In genomic region chr9:132006657-132007370, GRCh38 we compare ENCODE assay signal across 10 cellular contexts.
DNase-seq lines count a peak whose midpoint lies in the region; ATAC-seq, FAIRE-seq and TF ChIP-seq lines count a peak whose summit lies in the region.
"Had no signal": no experiment of that assay in that cellular context is flagged by ENCODE, and none has a peak within 500 bp of the region (broad histone marks: within the 10 kb centered on the region; RNA-seq: fewer than 3 reads in every experiment).

No MANE protein-coding gene starts in this region.

- H3K9me3 ChIP-seq in HepG2 (ENCODE audit: low read length), result no peaks in the 10 kb centered on the region
- H3K9me3 ChIP-seq in right lobe of liver, result no peaks in the 10 kb centered on the region

- H3K27ac ChIP-seq in HepG2 (ENCODE audit: extremely low read length, insufficient read depth, low read length) (no peak overlapping the region), right lobe of liver (no peak overlapping the region)

- peaks cover 6% of the 10 kb centered on the region for H4K20me1 ChIP-seq in HepG2 (ENCODE audit: insufficient read depth, low read length)

- intact Hi-C loops in HepG2 (cut with micrococcal nuclease; ENCODE audit: unreplicated experiment) (no loop called here), right lobe of liver (cut with DNase I) (no loop called here)

- in situ Hi-C loops in HepG2 (cut with HindIII; ENCODE audit: extremely low pct_ligation_motif_present, low pct_unique_long_range_greater_than_20kb), result no loop called here

- POLR2A ChIA-PET in HepG2 (lab: Yijun Ruan, JAX), result no interaction called here

- TF ChIP-seq CTCF in HepG2 (CRISPR knock-in tag; IDR thresholded peaks at IDR 0.05) (no peak), right lobe of liver (IDR thresholded peaks at IDR 0.05) (no peak), osteocyte (IDR thresholded peaks at IDR 0.05) (no peak)

- H3K27ac Mint-ChIP-seq in osteocyte (ENCODE audit: unreplicated experiment), result peak overlapping the region; percentile 1

- ATAC-seq in HepG2, result no peak
- ATAC-seq in right lobe of liver, result no peak
- ATAC-seq in activated T-cell treated with anti-CD3 and anti-CD28 coated beads, Interleukin-2, amount 50 U/mL, for 4 hours, result peak; percentile 96 to 99
- no peak for ATAC-seq in GM18519 (IDR thresholded peaks at IDR 0.05; ENCODE audit: low FRiP score, unreplicated experiment)

- TF ChIP-seq EP300 in HepG2 (IDR thresholded peaks at IDR 0.05; ENCODE audit: low read depth in 2 of 2, low read length in 2 of 2), result no peak
- no peak for TF ChIP-seq EP300 in HepG2 (CRISPR knock-in tag; IDR thresholded peaks at IDR 0.05; ENCODE audit: borderline replicate concordance)

- no peaks in the 10 kb centered on the region for H3K27me3 ChIP-seq in HepG2 (ENCODE audit: control insufficient read depth in 1 of 2, insufficient read depth in 2 of 2, low read length in 2 of 2)
- H3K27me3 ChIP-seq in right lobe of liver, result no peaks in the 10 kb centered on the region

- 96% methylated on average over 9 of the region's 9 CpGs for WGBS in HepG2 (ENCODE audit: low lambda C conversion rate)
- WGBS in right lobe of liver (ENCODE audit: insufficient coverage, low coverage, low lambda C conversion rate, missing lambda C conversion rate), result 81% methylated on average over 9 of the region's 9 CpGs

- FAIRE-seq in HepG2 (lab: Jason Lieb, UNC) (no peak), H54 (lab: Jason Lieb, UNC) (no peak)
- FAIRE-seq: TTC549 had no signal

- peaks cover 45% of the 10 kb centered on the region for H3K4me1 Mint-ChIP-seq in activated T-cell treated with anti-CD3 and anti-CD28 coated beads, Interleukin-2, amount 50 U/mL, for 4 hours (ENCODE audit: low read depth)
- H3K4me1 Mint-ChIP-seq in osteocyte (ENCODE audit: unreplicated experiment), result peaks cover 40% of the 10 kb centered on the region

- H3K36me3 Mint-ChIP-seq in activated T-cell treated with anti-CD3 and anti-CD28 coated beads, Interleukin-2, amount 50 U/mL, for 4 hours (ENCODE audit: insufficient read depth), result peaks cover 25% of the 10 kb centered on the region
- H3K36me3 Mint-ChIP-seq in osteocyte (ENCODE audit: unreplicated experiment), result peaks cover 6% of the 10 kb centered on the region

- no peaks in the 10 kb centered on the region for H3K79me2 ChIP-seq in HepG2 (ENCODE audit: insufficient read depth, low read length)

- no TSS peak for BruUV-seq in HepG2 (replicated peaks; lab: Mats Ljungman, UMichigan)

- CTCF ChIA-PET in HepG2 (lab: Yijun Ruan, JAX; ENCODE audit: low intra/inter-chr PET ratio, low total read pairs), result no interaction called here

- DNase-seq in HepG2 (ENCODE audit: low spot score) (no peak), right lobe of liver (no peak), NCI-H1092 treated with DMSO at 0.1 percent for 48 hours (lab: John Stamatoyannopoulos, UW) (peak; percentile 74), osteocyte (ENCODE audit: extremely low spot score, unreplicated experiment) (no peak), H54 (ENCODE audit: insufficient read length, low spot score) (no peak)
- DNase-seq in activated T-cell treated with anti-CD3 and anti-CD28 coated beads, Interleukin-2, amount 50 U/mL, for 4 hours, result no peak
- DNase-seq in central memory CD4-positive, alpha-beta T cell, result no peak
- DNase-seq: naive B cell had no signal

- H3K9me3 Mint-ChIP-seq in activated T-cell treated with anti-CD3 and anti-CD28 coated beads, Interleukin-2, amount 50 U/mL, for 4 hours, result no peaks in the 10 kb centered on the region
- no peaks in the 10 kb centered on the region for H3K9me3 Mint-ChIP-seq in osteocyte (ENCODE audit: unreplicated experiment)
- H3K9me3 Mint-ChIP-seq: naive B cell had no signal

- no peak for TF ChIP-seq RAD21 in HepG2 (CRISPR knock-in tag; IDR thresholded peaks at IDR 0.05)

- H3K9ac ChIP-seq in HepG2 (ENCODE audit: insufficient read depth, low read depth, low read length), result no peak overlapping the region

- no peak overlapping the region for H3K4me2 ChIP-seq in HepG2 (ENCODE audit: low read depth, low read length)

- H3K4me3 Mint-ChIP-seq in activated T-cell treated with anti-CD3 and anti-CD28 coated beads, Interleukin-2, amount 50 U/mL, for 4 hours, result no peak overlapping the region
- no peak overlapping the region for H3K4me3 Mint-ChIP-seq in osteocyte (ENCODE audit: unreplicated experiment)
- H3K4me3 Mint-ChIP-seq: naive B cell had no signal

- TF ChIP-seq POLR2A in HepG2 (IDR thresholded peaks at IDR 0.05; ENCODE audit: insufficient read depth in 1 of 2, low read depth in 2 of 2, low read length in 2 of 2) (no peak), right lobe of liver (IDR thresholded peaks at IDR 0.05) (no peak), H54 (IDR thresholded peaks at IDR 0.05; ENCODE audit: low read depth, low read length) (no peak)

- no peaks in the 10 kb centered on the region for H3K27me3 Mint-ChIP-seq in activated T-cell treated with anti-CD3 and anti-CD28 coated beads, Interleukin-2, amount 50 U/mL, for 4 hours (ENCODE audit: low read depth)
- H3K27me3 Mint-ChIP-seq in osteocyte (ENCODE audit: unreplicated experiment), result no peaks in the 10 kb centered on the region
- H3K27me3 Mint-ChIP-seq: naive B cell had no signal

- H2AFZ ChIP-seq in HepG2 (ENCODE audit: low read length), result no peak overlapping the region

- H3K4me1 ChIP-seq in HepG2 (ENCODE audit: insufficient read depth, low read length) (peaks cover 8% of the 10 kb centered on the region), right lobe of liver (no peaks in the 10 kb centered on the region)

- no peak overlapping the region for H3K4me3 ChIP-seq in HepG2 (replicated peaks in 1 of 3; ENCODE audit: insufficient read depth in 1 of 3, low read depth in 2 of 3, low read length in 3 of 3)
- no peak overlapping the region for H3K4me3 ChIP-seq in right lobe of liver

- no peaks in the 10 kb centered on the region; a peak in 1 of 5 replicates for H3K36me3 ChIP-seq in HepG2 (replicated peaks in 1 of 2; ENCODE audit: control insufficient read depth in 1 of 2, insufficient read depth in 2 of 2, low read length in 2 of 2)
- H3K36me3 ChIP-seq in right lobe of liver, result no peaks in the 10 kb centered on the region

TF ChIP-seq in HepG2, 621 proteins besides CTCF, POLR2A, EP300 and RAD21:
- 0 out of 2 replicates have a peak, but pooled peaks have one; percentile 1 for TF ChIP-seq MAFF (IDR thresholded peaks at IDR 0.05; ENCODE audit: low read depth, low read length)
- TF ChIP-seq, protein P1, sequence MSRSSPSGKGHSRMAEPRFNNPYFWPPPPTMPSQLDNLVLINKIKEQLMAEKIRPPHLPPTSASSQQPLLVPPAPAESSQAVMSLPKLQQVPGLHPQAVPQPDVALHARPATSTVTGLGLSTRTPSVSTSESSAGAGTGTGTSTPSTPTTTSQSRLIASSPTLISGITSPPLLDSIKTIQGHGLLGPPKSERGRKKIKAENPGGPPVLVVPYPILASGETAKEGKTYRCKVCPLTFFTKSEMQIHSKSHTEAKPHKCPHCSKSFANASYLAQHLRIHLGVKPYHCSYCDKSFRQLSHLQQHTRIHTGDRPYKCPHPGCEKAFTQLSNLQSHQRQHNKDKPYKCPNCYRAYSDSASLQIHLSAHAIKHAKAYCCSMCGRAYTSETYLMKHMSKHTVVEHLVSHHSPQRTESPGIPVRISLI (CRISPR knock-in tag; IDR thresholded peaks at IDR 0.05; ENCODE audit: borderline replicate concordance), result no peak

Comparison
In these comparisons a context has a peak if more than half of its experiments do, and no peak if none do; other contexts are left out.
1. ATAC-seq: peak in activated T-cell treated with anti-CD3 and anti-CD28 coated beads, Interleukin-2, amount 50 U/mL, for 4 hours (2 of 2); none in HepG2 (single experiment), right lobe of liver (0 of 4) and GM18519 (single experiment).